Comparison of ENCODE assay signal across 34 cellular contexts in the genomic region with DNA sequence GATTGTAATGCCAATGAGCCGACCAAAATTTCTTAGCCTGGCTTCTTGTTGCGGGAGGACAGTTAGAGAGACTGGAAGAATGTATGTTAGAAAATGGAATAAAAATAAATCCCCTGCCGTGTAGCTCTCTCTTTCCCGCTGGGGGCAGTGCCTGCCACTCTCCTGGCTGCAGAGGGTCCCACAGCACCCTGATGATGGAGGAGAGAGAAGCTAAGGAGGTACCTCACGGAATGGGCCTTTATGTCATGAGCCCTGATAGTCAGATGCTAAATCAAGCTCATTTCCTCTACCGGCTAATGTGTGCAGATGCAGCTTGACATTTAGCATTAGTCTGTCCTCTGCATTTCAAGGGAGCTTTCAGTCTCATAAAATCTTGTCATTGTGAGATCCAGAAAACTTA.
DNase-seq lines count a peak whose midpoint lies in the region; ATAC-seq, FAIRE-seq and TF ChIP-seq lines count a peak whose summit lies in the region.
"Had no signal": no experiment of that assay in that cellular context is flagged by ENCODE, and none has a peak within 500 bp of the region (broad histone marks: within the 10 kb centered on the region; RNA-seq: fewer than 3 reads in every experiment).

No MANE protein-coding gene starts in this region.

- CTCF ChIA-PET in IMR-90 (lab: Yijun Ruan, JAX) (interaction anchor here (0.7 to 2.6 kb wide), 7 partner anchors 12 to 718 kb away, joined by 3 to 14 read pairs (median 8); a partner anchor contains a TSS), H1 (lab: Charles Lee; ENCODE audit: partially characterized antibody) (interaction anchor here (0.6 to 4.8 kb wide), 20 partner anchors 10 to 720 kb away, joined by 3 to 33 read pairs (median 4); a partner anchor contains a TSS), HEK293T (lab: Yijun Ruan, JAX) (interaction anchor here (0.6 to 1.7 kb wide), 3 partner anchors 10 to 43 kb away, joined by 3 to 7 read pairs (median 4); no protein-coding TSS in a partner anchor)

- ATAC-seq in IMR-90 (ENCODE audit: low read depth) = peak; percentile 42; the same call in 1 of the 2 replicates
- ATAC-seq in HG03469 (IDR thresholded peaks at IDR 0.05; ENCODE audit: unreplicated experiment) = no peak
- ATAC-seq: activated CD4-positive, alpha-beta T cell treated with anti-CD3 and anti-CD28 coated beads for 36 hours; activated CD8-positive, alpha-beta T cell treated with anti-CD3 and anti-CD28 coated beads, Interleukin-2, amount 10 ng/mL, durations not matched to agents 7 days and 5 days; naive thymus-derived CD4-positive, alpha-beta T cell; Right ventricle myocardium inferior; stimulated activated effector memory CD8-positive, alpha-beta T cell treated with anti-CD3 and anti-CD28 coated beads, Interleukin-12 subunit alpha, Interleukin-12 subunit beta, amount 100 ng/mL, for 72 hours had no signal

- FAIRE-seq in H1 (lab: Jason Lieb, UNC) = peak; percentile 69
- FAIRE-seq: endothelial cell of umbilical vein, keratinocyte had no signal

- H3F3A ChIP-seq in neural cell (ENCODE audit: insufficient read depth, low read length, poor library complexity, severe bottlenecking) = no peaks in the 10 kb centered on the region

- no peaks in the 10 kb centered on the region for H3K27me3 ChIP-seq in IMR-90 (ENCODE audit: control insufficient read depth, insufficient read depth, low read length)
- H3K27me3 ChIP-seq in H1 (replicated peaks in 1 of 4; ENCODE audit: control insufficient read depth in 3 of 4, extremely low read depth in 1 of 4, insufficient read depth in 3 of 4, low read length in 3 of 4) = no peaks in the 10 kb centered on the region
- H3K27me3 ChIP-seq in neural cell (ENCODE audit: insufficient read depth, low read depth, low read length) = no peaks in the 10 kb centered on the region
- H3K27me3 ChIP-seq: ascending aorta, dorsolateral prefrontal cortex, ovary, right atrium auricular region had no signal

- TF ChIP-seq CTCF in AG10803 (conservative IDR thresholded peaks at IDR 0.05; ENCODE audit: low read length) = 0 out of 2 replicates have a peak, but pooled peaks have one; percentile 12
- TF ChIP-seq CTCF in IMR-90 (conservative IDR thresholded peaks at IDR 0.05; ENCODE audit: low read depth, low read length) = 0 out of 2 replicates have a peak, but pooled peaks have one; percentile 20
- TF ChIP-seq CTCF in H1 (IDR thresholded peaks at IDR 0.05; ENCODE audit: control extremely low read depth in 1 of 3, insufficient read depth in 1 of 3, low read depth in 1 of 3, low read length in 3 of 3) = peak in 2 of 3 experiments; percentile 12 to 30; a peak in 2 of 4 replicates
- peak; percentile 46 for TF ChIP-seq CTCF in neural cell (IDR thresholded peaks at IDR 0.05; ENCODE audit: poor library complexity, severe bottlenecking)

- H3K4me3 ChIP-seq in AG10803 (ENCODE audit: low read length) (no peak overlapping the region), IMR-90 (ENCODE audit: insufficient read depth, low read depth, low read length) (no peak overlapping the region), H1 (ENCODE audit: extremely low read depth in 1 of 4, insufficient read depth in 2 of 4, low read depth in 3 of 4, low read length in 4 of 4) (no peak overlapping the region), neural cell (ENCODE audit: low read length) (no peak overlapping the region)
- H3K4me3 ChIP-seq: ascending aorta, dorsolateral prefrontal cortex, GM23248, ovary, PC-9, right atrium auricular region had no signal

- no peaks in the 10 kb centered on the region; the same call in 1 of the 2 replicates for H3K9me1 ChIP-seq in IMR-90 (ENCODE audit: insufficient read depth, low read length)

- no peak overlapping the region for H2BK120ac ChIP-seq in IMR-90 (ENCODE audit: low read depth, low read length)
- no peak overlapping the region for H2BK120ac ChIP-seq in H1 (replicated peaks; ENCODE audit: low read depth, low read length)

- H4K8ac ChIP-seq in IMR-90 (ENCODE audit: low read depth in 2 of 2, low read length in 2 of 2) (no peak overlapping the region), H1 (ENCODE audit: extremely low read depth, insufficient read depth, low read length) (no peak overlapping the region)

- H3K4ac ChIP-seq in IMR-90 (ENCODE audit: low read depth, low read length) = no peak overlapping the region
- H3K4ac ChIP-seq in H1 (replicated peaks; ENCODE audit: insufficient read length, low read depth, low read length) = no peak overlapping the region

- H2AK9ac ChIP-seq in IMR-90 (replicated peaks; ENCODE audit: low read depth, low read length, poor library complexity) = no peak overlapping the region

- H3K79me2 ChIP-seq in H1 (ENCODE audit: control insufficient read depth in 1 of 2, insufficient read depth in 2 of 2, low read length in 2 of 2) = no peaks in the 10 kb centered on the region
- H3K79me2 ChIP-seq in neural cell (replicated peaks; ENCODE audit: insufficient read depth, low read length) = no peaks in the 10 kb centered on the region

- intact Hi-C loops in IMR-90 (cut with micrococcal nuclease) = no loop called here

- dilution Hi-C loops in IMR-90 (cut with HindIII; ENCODE audit: low sequenced_read_pairs, unreplicated experiment) = no loop called here

- H2BK5ac ChIP-seq in IMR-90 (ENCODE audit: low read depth, low read length, poor library complexity, severe bottlenecking) (no peak overlapping the region), H1 (ENCODE audit: low read depth, low read length) (no peak overlapping the region)

- H4K20me1 ChIP-seq in IMR-90 (ENCODE audit: insufficient read depth, low read length) = no peaks in the 10 kb centered on the region
- no peaks in the 10 kb centered on the region for H4K20me1 ChIP-seq in H1 (replicated peaks in 1 of 2; ENCODE audit: control insufficient read depth in 1 of 2, insufficient read depth in 2 of 2, low read length in 2 of 2)
- no peaks in the 10 kb centered on the region for H4K20me1 ChIP-seq in neural cell (ENCODE audit: insufficient read depth)

- no peak for DNase-seq in AG10803 (ENCODE audit: low read depth)
- DNase-seq in IMR-90 = no peak
- DNase-seq in H1 (ENCODE audit: low read depth in 1 of 2, low spot score in 2 of 2) = no peak
- DNase-seq in Ammon's horn (ENCODE audit: low spot score) = no peak
- no peak for DNase-seq in HEK293T (ENCODE audit: extremely low spot score)
- DNase-seq in HPDE6-E6E7 (ENCODE audit: extremely low spot score) = no peak
- DNase-seq: activated CD4-positive, alpha-beta T cell treated with anti-CD3 and anti-CD28 coated beads for 36 hours; activated CD8-positive, alpha-beta T cell treated with anti-CD3 and anti-CD28 coated beads, Interleukin-2, amount 10 ng/mL, durations not matched to agents 7 days and 5 days; activated effector memory CD4-positive, alpha-beta T cell treated with Interleukin-2 at 50 U/mL for 16 hours; activated naive CD8-positive, alpha-beta T cell treated with anti-CD3 and anti-CD28 coated beads, Interleukin-2, amount 10 ng/mL, durations not matched to agents 7 days and 5 days; activated T-cell treated with anti-CD3 and anti-CD28 coated beads for 4 hours; Caco-2; dorsolateral prefrontal cortex; GM23248; hypothalamus; naive thymus-derived CD4-positive, alpha-beta T cell; NCI-H1105; NCI-H2081 treated with DMSO at 0.1 percent for 48 hours; NCI-H510A; NK-92 treated with Interleukin-12 subunit alpha and Interleukin-12 subunit beta, amount 100 ng/mL, for 24 hours; ovary; PC-9; stimulated activated CD4-positive, alpha-beta T cell treated with anti-CD3 and anti-CD28 coated beads, Interleukin-4, amount 100 ng/mL, for 1 hour; substantia nigra; T-helper 2 cell had no signal

- no peak overlapping the region; the same call in 1 of the 2 replicates for H2AK5ac ChIP-seq in IMR-90 (ENCODE audit: low read depth, low read length)
- H2AK5ac ChIP-seq in H1 (ENCODE audit: low read depth, low read length) = no peak overlapping the region

- H2BK15ac ChIP-seq in IMR-90 (ENCODE audit: low read depth, low read length) (0 out of 3 replicates have a peak overlapping the region, but pooled peaks have one; percentile 75), H1 (ENCODE audit: low read length) (0 out of 2 replicates have a peak overlapping the region, but pooled peaks have one; percentile 72)

- no peak overlapping the region for H2BK12ac ChIP-seq in H1 (ENCODE audit: low read depth, low read length)

- TF ChIP-seq POLR2A in IMR-90 (IDR thresholded peaks at IDR 0.05; ENCODE audit: low read depth, low read length) = no peak
- no peak for TF ChIP-seq POLR2A in H1 (IDR thresholded peaks at IDR 0.05; ENCODE audit: control extremely low read depth in 1 of 2, low read depth in 2 of 2, low read length in 2 of 2)

- no peak for TF ChIP-seq RAD21 in IMR-90 (IDR thresholded peaks at IDR 0.05; ENCODE audit: low read length)
- TF ChIP-seq RAD21 in H1 (IDR thresholded peaks at IDR 0.05 in 1 of 2, conservative IDR thresholded peaks at IDR 0.05 in 1 of 2; ENCODE audit: low read depth in 2 of 2, low read length in 2 of 2) = peak in 1 of 2 experiments; percentile 35; a peak in 2 of 4 replicates
- TF ChIP-seq RAD21 in neural cell (conservative IDR thresholded peaks at IDR 0.05) = peak; percentile 20

- H3K4me2 ChIP-seq in IMR-90 (ENCODE audit: low read depth, low read length) (no peak overlapping the region), H1 (ENCODE audit: insufficient read depth in 1 of 2, low read depth in 2 of 2, low read length in 2 of 2) (no peak overlapping the region; a peak in 1 of 4 replicates), neural cell (ENCODE audit: low read length) (no peak overlapping the region)
- H3K4me2 ChIP-seq: PC-9 had no signal

- H2BK20ac ChIP-seq in IMR-90 (ENCODE audit: low read depth, low read length) = no peak overlapping the region
- 0 out of 2 replicates have a peak overlapping the region, but pooled peaks have one; percentile 61 for H2BK20ac ChIP-seq in H1 (ENCODE audit: low read length)

- POLR2A ChIA-PET in IMR-90 (lab: Charles Lee; ENCODE audit: unreplicated experiment) (interaction anchor here (1.0 kb wide), 1 partner anchor 25 kb away, joined by 3 read pairs; no protein-coding TSS in a partner anchor), H1 (lab: Charles Lee; ENCODE audit: partially characterized antibody) (interaction anchor here (2.2 kb wide), 1 partner anchor 42 kb away, joined by 13 read pairs; no protein-coding TSS in a partner anchor), HEK293T (lab: Yijun Ruan, JAX) (interaction anchor here (0.7 kb wide), 1 partner anchor 124 kb away, joined by 3 read pairs; no protein-coding TSS in a partner anchor)

- TF ChIP-seq EP300 in H1 (IDR thresholded peaks at IDR 0.05; ENCODE audit: borderline replicate concordance in 1 of 2, low read depth in 2 of 2, low read length in 2 of 2) (no peak), neural cell (conservative IDR thresholded peaks at IDR 0.05; ENCODE audit: poor library complexity, severe bottlenecking) (no peak)

- in situ Hi-C loops in IMR-90 (cut with MboI; ENCODE audit: low sequenced_read_pairs) = loop anchor here (25.0 kb wide), 1 partner anchor 171 kb away; no protein-coding TSS in a partner anchor

- H3K23me2 ChIP-seq in H1 (ENCODE audit: low read depth, low read length) = no peaks in the 10 kb centered on the region

- H3K9me3 ChIP-seq in IMR-90 (ENCODE audit: control insufficient read depth, insufficient read depth, low read length) (no peaks in the 10 kb centered on the region), H1 (ENCODE audit: insufficient read depth in 2 of 2, low read depth in 1 of 2, low read length in 1 of 2) (peaks cover 0 to 2% of the 10 kb centered on the region in 2 experiments; a peak in 1 of 4 replicates), neural cell (ENCODE audit: low read length) (no peaks in the 10 kb centered on the region)
- H3K9me3 ChIP-seq: ascending aorta, Caco-2, ovary, right atrium auricular region had no signal

- H3K14ac ChIP-seq in IMR-90 (replicated peaks; ENCODE audit: low read depth, low read length) = no peak overlapping the region
- no peak overlapping the region for H3K14ac ChIP-seq in H1 (ENCODE audit: insufficient read length)

- no peak overlapping the region for H4K91ac ChIP-seq in IMR-90 (ENCODE audit: insufficient read depth, low read depth, low read length)
- no peak overlapping the region for H4K91ac ChIP-seq in H1 (replicated peaks; ENCODE audit: insufficient read length, low read length)

- H3K79me1 ChIP-seq in IMR-90 (ENCODE audit: low read depth in 1 of 2, low read length in 2 of 2) = no peaks in the 10 kb centered on the region
- H3K79me1 ChIP-seq in H1 (ENCODE audit: low read depth, low read length) = no peaks in the 10 kb centered on the region

- 100% methylated on average over 2 of the region's 6 CpGs; no CpG with 5 or more reads in 1 of the 2 experiments for WGBS in IMR-90 (ENCODE audit: extremely low coverage in 2 of 2, insufficient read length in 1 of 2), 2 experiments
- 29% methylated on average over 6 of the region's 6 CpGs; no CpG with 5 or more reads in 1 of the 2 experiments for WGBS in H1 (ENCODE audit: extremely low coverage in 1 of 2, insufficient coverage in 1 of 2, insufficient read length in 1 of 2, insufficient replicate concordance in 2 of 2, low coverage in 1 of 2, low lambda C conversion rate in 2 of 2, missing lambda C conversion rate in 1 of 2), 2 experiments

- BruUV-seq in IMR-90 (replicated peaks; lab: Mats Ljungman, UMichigan) = no TSS peak

- H3K23ac ChIP-seq in IMR-90 (ENCODE audit: low read depth, low read length) (no peak overlapping the region), H1 (ENCODE audit: insufficient read length) (no peak overlapping the region)

- H3K18ac ChIP-seq in IMR-90 (ENCODE audit: low read depth, low read length) (no peak overlapping the region), H1 (ENCODE audit: extremely low read depth, low read length) (no peak overlapping the region)

- no peaks in the 10 kb centered on the region for H3K9me2 ChIP-seq in neural cell (ENCODE audit: insufficient read depth, low read length)

- H2AFZ ChIP-seq in IMR-90 (replicated peaks; ENCODE audit: low read length, poor library complexity) = peak overlapping the region; percentile 59
- H2AFZ ChIP-seq in H1 (ENCODE audit: low read length) = no peak overlapping the region
- no peak overlapping the region for H2AFZ ChIP-seq in neural cell (ENCODE audit: low read depth, low read length)
- H2AFZ ChIP-seq: GM23248, PC-9 had no signal

- no peak overlapping the region for H4K5ac ChIP-seq in IMR-90 (ENCODE audit: low read depth, low read length)
- no peak overlapping the region for H4K5ac ChIP-seq in H1 (ENCODE audit: insufficient read length, low read depth, low read length)

- H3K9ac ChIP-seq in IMR-90 (ENCODE audit: low read depth, low read length) (no peak overlapping the region), H1 (replicated peaks in 1 of 4; ENCODE audit: extremely low read depth in 1 of 4, low read depth in 3 of 4, low read length in 3 of 4) (no peak overlapping the region), neural cell (ENCODE audit: low read length) (no peak overlapping the region)
- H3K9ac ChIP-seq: GM23248 had no signal

- H3K56ac ChIP-seq in IMR-90 (ENCODE audit: extremely low read depth, insufficient read depth, low read length) = no peak overlapping the region
- H3K56ac ChIP-seq in H1 (replicated peaks; ENCODE audit: insufficient read length, low read depth, low read length) = no peak overlapping the region

- H3K27ac ChIP-seq in IMR-90 (ENCODE audit: insufficient read depth, low read length) (no peak overlapping the region), H1 (ENCODE audit: low read depth, low read length) (no peak overlapping the region), neural cell (ENCODE audit: low read length) (no peak overlapping the region)
- H3K27ac ChIP-seq: ascending aorta, C4-2B, GM23248, ovary, PC-9, right atrium auricular region had no signal

- H3K36me3 ChIP-seq in IMR-90 (ENCODE audit: control insufficient read depth, insufficient read depth, low read length) (no peaks in the 10 kb centered on the region), H1 (ENCODE audit: control insufficient read depth in 2 of 4, insufficient read depth in 4 of 4, low read length in 3 of 4) (no peaks in the 10 kb centered on the region), neural cell (ENCODE audit: insufficient read depth, low read length) (no peaks in the 10 kb centered on the region)
- H3K36me3 ChIP-seq: ascending aorta, ovary, right atrium auricular region had no signal

- H3K4me1 ChIP-seq in IMR-90 (ENCODE audit: control insufficient read depth, insufficient read depth, low read length) (no peaks in the 10 kb centered on the region), H1 (replicated peaks in 1 of 4; ENCODE audit: control insufficient read depth in 3 of 4, insufficient read depth in 4 of 4, low read length in 3 of 4) (peaks cover 2 to 6% (median 3%) of the 10 kb centered on the region in 4 experiments; a peak in 3 of 7 replicates)
- H3K4me1 ChIP-seq: ascending aorta, right atrium auricular region had no signal
